Comparison of ENCODE assay signal across 15 cellular contexts in the genomic region with DNA sequence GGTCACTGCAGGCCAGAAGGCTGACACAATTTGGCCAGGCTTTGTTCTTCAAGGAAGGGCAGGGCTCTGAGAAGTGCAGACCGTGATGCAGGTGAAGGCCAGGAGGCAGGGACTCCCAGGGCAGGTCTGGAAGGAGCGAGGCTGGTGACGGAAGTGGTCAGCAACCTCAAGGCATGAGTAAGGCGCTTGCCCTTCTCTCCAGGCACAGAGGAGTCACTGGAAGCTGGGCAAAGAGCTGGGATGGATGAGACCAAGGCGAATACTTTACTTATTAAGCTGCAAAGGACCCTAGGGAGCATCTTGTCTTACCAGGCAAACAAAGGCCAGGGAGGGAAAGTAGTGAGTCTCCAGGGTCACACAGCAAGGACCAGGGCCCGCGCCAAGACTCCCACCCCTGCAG. TPM values are rescaled to one million over a fixed set of nuclear protein-coding genes. Genes with fewer than 3 reads are reported as not detected.
DNase-seq lines count a peak whose midpoint lies in the region; ATAC-seq and TF ChIP-seq lines count a peak whose summit lies in the region.
"Had no signal": no experiment of that assay in that cellular context is flagged by ENCODE, and none has a peak within 500 bp of the region (broad histone marks: within the 10 kb centered on the region; RNA-seq: fewer than 3 reads in every experiment).

No MANE protein-coding gene starts in this region.

- no peak overlapping the region for H3K9ac ChIP-seq in trophoblast cell (ENCODE audit: low read length)

- H3K9me3 ChIP-seq in Caco-2 (peaks cover 6% of the 10 kb centered on the region), trophoblast cell (ENCODE audit: insufficient read depth, low read depth, low read length) (peaks cover 3% of the 10 kb centered on the region)
- H3K9me3 ChIP-seq: pancreas had no signal

- peaks cover 11% of the 10 kb centered on the region for H3K36me3 Mint-ChIP-seq in Caco-2 (ENCODE audit: insufficient read depth, unreplicated experiment)

- H2BK120ac ChIP-seq in trophoblast cell (ENCODE audit: insufficient read depth, low read length, poor library complexity), result no peak overlapping the region

- no peak overlapping the region for H4K91ac ChIP-seq in trophoblast cell (ENCODE audit: low read depth, low read length)

- no peak for ATAC-seq in GM21576 (IDR thresholded peaks at IDR 0.05; ENCODE audit: unreplicated experiment)

- BruUV-seq in Caco-2 (replicated peaks; lab: Mats Ljungman, UMichigan), result no TSS peak

- H3K4me2 ChIP-seq in trophoblast cell (ENCODE audit: low read length), result no peak overlapping the region

- no peaks in the 10 kb centered on the region for H3K9me3 Mint-ChIP-seq in Caco-2 (ENCODE audit: unreplicated experiment)

- peaks cover 52% of the 10 kb centered on the region for H3K4me1 ChIP-seq in Caco-2
- H3K4me1 ChIP-seq in trophoblast cell (ENCODE audit: control insufficient read depth in 1 of 2, insufficient read depth in 2 of 2, low read length in 2 of 2), result peaks cover 23 to 25% of the 10 kb centered on the region in 2 experiments

- H3K18ac ChIP-seq in trophoblast cell (ENCODE audit: low read length), result no peak overlapping the region

- H3K23ac ChIP-seq in trophoblast cell (ENCODE audit: low read length), result no peak overlapping the region

- H3K36me3 ChIP-seq in Caco-2 (ENCODE audit: control insufficient read depth, insufficient read depth, low read length), result no peaks in the 10 kb centered on the region
- H3K36me3 ChIP-seq in trophoblast cell (ENCODE audit: control insufficient read depth in 1 of 2, insufficient read depth in 2 of 2, low read length in 2 of 2), result no peaks in the 10 kb centered on the region
- H3K36me3 ChIP-seq: pancreas had no signal

- H3K27me3 ChIP-seq in Caco-2 (replicated peaks; ENCODE audit: control insufficient read depth, insufficient read depth, low read length) (no peaks in the 10 kb centered on the region), trophoblast cell (ENCODE audit: insufficient read depth, low read length) (no peaks in the 10 kb centered on the region)
- H3K27me3 ChIP-seq: pancreas had no signal

- no peak overlapping the region for H4K8ac ChIP-seq in trophoblast cell (ENCODE audit: low read depth, low read length)

- peak overlapping the region; percentile 73 for H3K27ac Mint-ChIP-seq in Caco-2 (ENCODE audit: unreplicated experiment)

- H3K79me2 ChIP-seq in trophoblast cell (ENCODE audit: control insufficient read depth, insufficient read depth, low read length, poor library complexity), result no peaks in the 10 kb centered on the region

- TF ChIP-seq CTCF in Caco-2 (IDR thresholded peaks at IDR 0.05; ENCODE audit: insufficient read depth in 1 of 2, low read depth in 1 of 2, low read length in 1 of 2, severe bottlenecking in 1 of 2, unreplicated experiment in 1 of 2), result no peak

- CTCF ChIA-PET in Caco-2 (lab: Charles Lee), result interaction anchor here (1.1 kb wide), 1 partner anchor 13 kb away, joined by 3 read pairs; no protein-coding TSS in a partner anchor

- H3K79me1 ChIP-seq in trophoblast cell (ENCODE audit: low read length), result no peaks in the 10 kb centered on the region

- H3K27ac ChIP-seq in trophoblast cell (ENCODE audit: low read depth, low read length), result no peak overlapping the region
- H3K27ac ChIP-seq: pancreas, VCaP had no signal

- no peak overlapping the region for H2BK5ac ChIP-seq in trophoblast cell (ENCODE audit: low read depth, low read length, poor library complexity)

- H2AFZ ChIP-seq in trophoblast cell (ENCODE audit: insufficient read depth, low read length, poor library complexity), result no peak overlapping the region

- DNase-seq in Caco-2 (no peak), M059J (ENCODE audit: low read depth) (peak; percentile 88), amniotic epithelial cell (ENCODE audit: low read depth) (peak; percentile 45), trophoblast cell (peak; percentile 64 to 68), RKO (ENCODE audit: low spot score) (no peak), epidermal melanocyte (ENCODE audit: insufficient read length, low spot score) (no peak), SIG-M5 (lab: John Stamatoyannopoulos, UW) (no peak)
- DNase-seq: anterior cingulate cortex; effector CD4-positive, alpha-beta T cell; glutamatergic neuron; Karpas-422; OCI-M1 had no signal

- H3K4me3 Mint-ChIP-seq in Caco-2 (ENCODE audit: unreplicated experiment), result no peak overlapping the region

- no peak overlapping the region for H4K12ac ChIP-seq in trophoblast cell (ENCODE audit: low read depth, low read length)

- H3K4me3 ChIP-seq in Caco-2 (ENCODE audit: low read depth, low read length), result no peak overlapping the region
- H3K4me3 ChIP-seq in trophoblast cell (ENCODE audit: low read depth, low read length), result no peak overlapping the region
- H3K4me3 ChIP-seq: pancreas had no signal

- WGBS in trophoblast cell (ENCODE audit: extremely low coverage, insufficient coverage, insufficient read length), result no CpG with 5 or more reads among the region's 7 CpGs

- no peak overlapping the region for H2BK12ac ChIP-seq in trophoblast cell (ENCODE audit: low read length)

- H3K27me3 Mint-ChIP-seq in Caco-2 (ENCODE audit: insufficient read depth, unreplicated experiment), result no peaks in the 10 kb centered on the region

- POLR2A ChIA-PET in Caco-2 (lab: Charles Lee), result interaction anchor here (2.9 kb wide), 1 partner anchor 19 kb away, joined by 14 read pairs; a partner anchor contains a TSS

- H3K14ac ChIP-seq in trophoblast cell (ENCODE audit: low read length), result no peak overlapping the region

- H2AK5ac ChIP-seq in trophoblast cell (ENCODE audit: low read length), result no peak overlapping the region

- no peak overlapping the region for H3K4ac ChIP-seq in trophoblast cell (ENCODE audit: low read depth, low read length)

- intact Hi-C loops in Caco-2 (cut with micrococcal nuclease; ENCODE audit: unreplicated experiment), result loop anchor here (2.0 kb wide), 2 partner anchors 25 to 27 kb away; no protein-coding TSS in a partner anchor

- peaks cover 35% of the 10 kb centered on the region for H3K4me1 Mint-ChIP-seq in Caco-2 (ENCODE audit: low read depth, unreplicated experiment)

RNA-seq across cellular contexts. Expression of a gene that starts 18.6 kb away (rescaled TPM):
- total RNA-seq in Caco-2 (2022), result 16.0 and 16.8 TPM in 2 replicates
- 31.7 and 36.1 TPM in 2 replicates for total RNA-seq in M059J (2014; rRNA removed; shearing (Covaris generic))
- 2.7 and 3.3 TPM in 2 replicates for polyA plus RNA-seq in trophoblast cell (2013)

Comparison
In these comparisons a context has a peak if more than half of its experiments do, and no peak if none do; other contexts are left out.
1. DNase-seq: peak in M059J (single experiment), amniotic epithelial cell (single experiment) and trophoblast cell (2 of 2); none in Caco-2 (0 of 2), RKO (single experiment), epidermal melanocyte (single experiment) and SIG-M5 (single experiment).